15 cellular contexts compared by ENCODE assay signal in genomic region chr6:139080255-139080920, GRCh38. TPM values are rescaled to one million over a fixed set of nuclear protein-coding genes. Genes with fewer than 3 reads are reported as not detected.
DNase-seq lines count a peak whose midpoint lies in the region; ATAC-seq, FAIRE-seq and TF ChIP-seq lines count a peak whose summit lies in the region.
"Had no signal": no experiment of that assay in that cellular context is flagged by ENCODE, and none has a peak within 500 bp of the region (broad histone marks: within the 10 kb centered on the region; RNA-seq: fewer than 3 reads in every experiment).

No MANE protein-coding gene starts in this region.

- H3K4me1 ChIP-seq in breast epithelium (no peaks in the 10 kb centered on the region), RWPE2 (ENCODE audit: insufficient read depth, poor library complexity, severe bottlenecking) (no peaks in the 10 kb centered on the region), heart left ventricle (peaks cover 0 to 16% (median 4%) of the 10 kb centered on the region in 12 donors)

- H3K4me3 ChIP-seq in breast epithelium (no peak overlapping the region), RWPE2 (ENCODE audit: severe bottlenecking) (no peak overlapping the region), heart left ventricle (no peak overlapping the region)

- no peak overlapping the region for H3K27ac ChIP-seq in breast epithelium
- H3K27ac ChIP-seq in RWPE2 (ENCODE audit: poor library complexity, severe bottlenecking) = no peak overlapping the region
- H3K27ac ChIP-seq in heart left ventricle = peak overlapping the region in 10 of 12 donors; percentile 29 to 77 (median 66)
- H3K27ac ChIP-seq: WERI-Rb-1 had no signal

- POLR2A ChIA-PET in MCF 10A (lab: Yijun Ruan, JAX) = interaction anchor here (0.6 to 1.2 kb wide), 2 partner anchors 11 to 95 kb away, joined by 3 read pairs; no protein-coding TSS in a partner anchor

- H3K4me3 Mint-ChIP-seq in MCF 10A (ENCODE audit: unreplicated experiment) (no peak overlapping the region), mesothelial cell of epicardium (no peak overlapping the region)
- no peak overlapping the region for H3K4me3 Mint-ChIP-seq in activated CD8-positive, alpha-beta memory T cell treated with anti-CD3 and anti-CD28 coated beads, Interleukin-2, amount 10 ng/mL, durations not matched to agents 7 days and 5 days

- ATAC-seq in RWPE2 (ENCODE audit: low read depth) = 0 out of 3 replicates have a peak, but pooled peaks have one; percentile 40
- peak; percentile 80 to 90 (median 89) for ATAC-seq in heart left ventricle
- ATAC-seq in activated CD8-positive, alpha-beta memory T cell treated with anti-CD3 and anti-CD28 coated beads, Interleukin-2, amount 10 ng/mL, durations not matched to agents 7 days and 5 days = no peak

- H3K4me1 Mint-ChIP-seq in MCF 10A (ENCODE audit: insufficient read depth, unreplicated experiment) (no peaks in the 10 kb centered on the region), mesothelial cell of epicardium (no peaks in the 10 kb centered on the region)
- H3K4me1 Mint-ChIP-seq in activated CD8-positive, alpha-beta memory T cell treated with anti-CD3 and anti-CD28 coated beads, Interleukin-2, amount 10 ng/mL, durations not matched to agents 7 days and 5 days = no peaks in the 10 kb centered on the region

- TF ChIP-seq POLR2A in breast epithelium (IDR thresholded peaks at IDR 0.05) = no peak
- TF ChIP-seq POLR2A in heart left ventricle (IDR thresholded peaks at IDR 0.05) = no peak

- no peaks in the 10 kb centered on the region for H3K9me3 ChIP-seq in breast epithelium
- H3K9me3 ChIP-seq in RWPE2 (ENCODE audit: severe bottlenecking) = no peaks in the 10 kb centered on the region
- no peaks in the 10 kb centered on the region for H3K9me3 ChIP-seq in heart left ventricle

- TF ChIP-seq CTCF in MCF 10A (IDR thresholded peaks at IDR 0.05; ENCODE audit: unreplicated experiment) (no peak), breast epithelium (IDR thresholded peaks at IDR 0.05) (no peak), RWPE2 (IDR thresholded peaks at IDR 0.05; ENCODE audit: poor library complexity, severe bottlenecking) (no peak), heart left ventricle (IDR thresholded peaks at IDR 0.05) (no peak), mesothelial cell of epicardium (IDR thresholded peaks at IDR 0.05; ENCODE audit: unreplicated experiment) (no peak)

- no peak overlapping the region for H3K27ac Mint-ChIP-seq in MCF 10A (ENCODE audit: low read depth, unreplicated experiment)
- H3K27ac Mint-ChIP-seq in mesothelial cell of epicardium = no peak overlapping the region
- H3K27ac Mint-ChIP-seq in activated CD8-positive, alpha-beta memory T cell treated with anti-CD3 and anti-CD28 coated beads, Interleukin-2, amount 10 ng/mL, durations not matched to agents 7 days and 5 days = no peak overlapping the region
- H3K27ac Mint-ChIP-seq: activated T-helper 2 cell treated with anti-CD3 and anti-CD28 coated beads, Interferon-gamma antibody, Interleukin-2, Interleukin-4, amounts not matched to agents 10 μg/mL and 5 μg/mL and 100 μg/mL, durations not matched to agents 14 hours and 24 hours and 36 hours had no signal

- H3K9me3 Mint-ChIP-seq in MCF 10A (ENCODE audit: unreplicated experiment) = no peaks in the 10 kb centered on the region
- peaks cover 4% of the 10 kb centered on the region for H3K9me3 Mint-ChIP-seq in mesothelial cell of epicardium
- no peaks in the 10 kb centered on the region for H3K9me3 Mint-ChIP-seq in activated CD8-positive, alpha-beta memory T cell treated with anti-CD3 and anti-CD28 coated beads, Interleukin-2, amount 10 ng/mL, durations not matched to agents 7 days and 5 days (ENCODE audit: low read depth)
- H3K9me3 Mint-ChIP-seq: activated T-helper 2 cell treated with anti-CD3 and anti-CD28 coated beads, Interferon-gamma antibody, Interleukin-2, Interleukin-4, amounts not matched to agents 10 μg/mL and 5 μg/mL and 100 μg/mL, durations not matched to agents 14 hours and 24 hours and 36 hours had no signal

- WGBS in heart left ventricle, 4 donors = 50 to 56% (median 54%) methylated on average over 1 of the region's 1 CpG

- peak; percentile 8 for DNase-seq in MCF 10A (ENCODE audit: unreplicated experiment)
- DNase-seq in breast epithelium (ENCODE audit: low spot score in 2 of 2) = no peak
- DNase-seq in RWPE2 (ENCODE audit: low spot score) = no peak
- peak in 3 of 5 donors; percentile 21 to 50 (median 40) for DNase-seq in heart left ventricle
- peak; percentile 13 for DNase-seq in urothelium cell line (ENCODE audit: low spot score)
- DNase-seq in mesothelial cell of epicardium (ENCODE audit: low spot score in 2 of 2, unreplicated experiment in 2 of 2) = no peak
- DNase-seq in GOT3 (lab: John Stamatoyannopoulos, UW) = no peak
- DNase-seq in activated CD8-positive, alpha-beta memory T cell treated with anti-CD3 and anti-CD28 coated beads, Interleukin-2, amount 10 ng/mL, durations not matched to agents 7 days and 5 days = no peak
- DNase-seq: EL, Karpas-422, mesenchymal stem cell, NCI-H187, WERI-Rb-1 had no signal

- H3K36me3 ChIP-seq in breast epithelium (no peaks in the 10 kb centered on the region), RWPE2 (ENCODE audit: low read depth) (no peaks in the 10 kb centered on the region), heart left ventricle (no peaks in the 10 kb centered on the region)
- H3K36me3 ChIP-seq: WERI-Rb-1 had no signal

- H3K36me3 Mint-ChIP-seq in MCF 10A (ENCODE audit: insufficient read depth, unreplicated experiment) (no peaks in the 10 kb centered on the region), mesothelial cell of epicardium (no peaks in the 10 kb centered on the region)
- no peaks in the 10 kb centered on the region for H3K36me3 Mint-ChIP-seq in activated CD8-positive, alpha-beta memory T cell treated with anti-CD3 and anti-CD28 coated beads, Interleukin-2, amount 10 ng/mL, durations not matched to agents 7 days and 5 days

- intact Hi-C loops in MCF 10A (cut with micrococcal nuclease) (no loop called here), breast epithelium (cut with DNase I; ENCODE audit: low total_unique reads) (no loop called here), heart left ventricle (cut with DNase I) (no loop called here)

- CTCF ChIA-PET in MCF 10A (lab: Yijun Ruan, JAX) = interaction anchor here (0.5 kb wide), 1 partner anchor 19 kb away, joined by 3 read pairs; no protein-coding TSS in a partner anchor
- CTCF ChIA-PET in activated CD8-positive, alpha-beta memory T cell treated with anti-CD3 and anti-CD28 coated beads, Interleukin-2, amount 10 ng/mL, durations not matched to agents 7 days and 5 days (lab: Charles Lee) = no interaction called here

- no TSS peak for BruUV-seq in MCF 10A (replicated peaks; lab: Mats Ljungman, UMichigan)

- no peaks in the 10 kb centered on the region for H3K27me3 ChIP-seq in breast epithelium
- H3K27me3 ChIP-seq in RWPE2 (ENCODE audit: insufficient read depth, poor library complexity, severe bottlenecking) = no peaks in the 10 kb centered on the region
- H3K27me3 ChIP-seq in heart left ventricle = no peaks in the 10 kb centered on the region

- no peak for FAIRE-seq in urothelium cell line (lab: Jason Lieb, UNC)
- FAIRE-seq: RCC 7860 had no signal

- no peaks in the 10 kb centered on the region for H3K27me3 Mint-ChIP-seq in MCF 10A (ENCODE audit: insufficient read depth, unreplicated experiment)
- no peaks in the 10 kb centered on the region for H3K27me3 Mint-ChIP-seq in mesothelial cell of epicardium (ENCODE audit: low read depth)
- H3K27me3 Mint-ChIP-seq in activated CD8-positive, alpha-beta memory T cell treated with anti-CD3 and anti-CD28 coated beads, Interleukin-2, amount 10 ng/mL, durations not matched to agents 7 days and 5 days = no peaks in the 10 kb centered on the region

RNA-seq across cellular contexts. Expression of gene ABRACL, which starts 51.8 kb away (rescaled TPM):
- total RNA-seq in MCF 10A (2022) = 24.0 and 36.8 TPM in 2 replicates
- 10 to 100 TPM; 10.9 to 26.9 (median 17.4) TPM for total RNA-seq in breast epithelium
- 10 to 100 TPM in 1 of 9 donors, 1 to 10 TPM in 8; 3.2 to 26.3 (median 7.6) TPM for total RNA-seq in heart left ventricle
- 10 to 100 TPM in 1 of 2 donors, 1 to 10 TPM in 1; 8.5 to 24.4 TPM for polyA plus RNA-seq in heart left ventricle
- total RNA-seq in mesothelial cell of epicardium = 60.6 to 63.0 TPM (median 60.9 TPM) in 3 replicates
- 100 to 1,000 TPM in 1 of 2 experiments, 10 to 100 TPM in 1; 98.2 to 124 TPM for total RNA-seq in activated CD8-positive, alpha-beta memory T cell treated with anti-CD3 and anti-CD28 coated beads, Interleukin-2, amount 10 ng/mL, durations not matched to agents 7 days and 5 days

RNA-seq across cellular contexts. Expression of gene HECA, which starts 54.5 kb away (rescaled TPM):
- 11.1 and 11.5 TPM in 2 replicates for total RNA-seq in MCF 10A (2022)
- 10 to 100 TPM; 35.1 to 54.3 (median 49.3) TPM for total RNA-seq in breast epithelium
- 10 to 100 TPM; 38.2 to 67.0 (median 48.3) TPM for total RNA-seq in heart left ventricle
- polyA plus RNA-seq in heart left ventricle = 10 to 100 TPM; 16.5 to 22.2 TPM
- 25.9 to 28.5 TPM (median 27.5 TPM) in 3 replicates for total RNA-seq in mesothelial cell of epicardium
- 10 to 100 TPM; 47.3 to 49.5 TPM for total RNA-seq in activated CD8-positive, alpha-beta memory T cell treated with anti-CD3 and anti-CD28 coated beads, Interleukin-2, amount 10 ng/mL, durations not matched to agents 7 days and 5 days

Comparison
In these comparisons a context has a peak if more than half of its experiments do, and no peak if none do; other contexts are left out.
1. DNase-seq: peak in MCF 10A (single experiment), heart left ventricle (3 of 5) and urothelium cell line (single experiment); none in breast epithelium (0 of 2), RWPE2 (single experiment), mesothelial cell of epicardium (0 of 2), GOT3 (single experiment) and activated CD8-positive, alpha-beta memory T cell treated with anti-CD3 and anti-CD28 coated beads, Interleukin-2, amount 10 ng/mL, durations not matched to agents 7 days and 5 days (single experiment).
2. H3K27ac ChIP-seq: peak in heart left ventricle (10 of 12); none in breast epithelium (0 of 2) and RWPE2 (single experiment).